In genomic region chr1:209215826-209216225, GRCh38 we compare ENCODE assay signal across 27 cellular contexts.
A peak's percentile ranks its signal among the peaks of the same experiment; 100 is the strongest.
DNase-seq lines count a peak whose midpoint lies in the region; ATAC-seq, FAIRE-seq and TF ChIP-seq lines count a peak whose summit lies in the region.
"Had no signal": no experiment of that assay in that cellular context is flagged by ENCODE, and none has a peak within 500 bp of the region (broad histone marks: within the 10 kb centered on the region; RNA-seq: fewer than 3 reads in every experiment).

No MANE protein-coding gene starts in this region.

- TF ChIP-seq RAD21 in HepG2 (CRISPR knock-in tag; IDR thresholded peaks at IDR 0.05), result no peak

- H3K18ac ChIP-seq in trophoblast cell (ENCODE audit: low read length), result no peak overlapping the region

- H3K9me3 Mint-ChIP-seq in endodermal cell, result no peaks in the 10 kb centered on the region
- peaks cover 0 to 7% of the 10 kb centered on the region in 2 donors for H3K9me3 Mint-ChIP-seq in natural killer cell
- H3K9me3 Mint-ChIP-seq: H9 had no signal

- H3K4ac ChIP-seq in trophoblast cell (ENCODE audit: low read depth, low read length), result no peak overlapping the region

- H2BK5ac ChIP-seq in trophoblast cell (ENCODE audit: low read depth, low read length, poor library complexity), result no peak overlapping the region

- in situ Hi-C loops in HepG2 (cut with HindIII; ENCODE audit: extremely low pct_ligation_motif_present, low pct_unique_long_range_greater_than_20kb), result loop anchor here (25.0 kb wide), 1 partner anchor 1204 kb away; no protein-coding TSS in a partner anchor

- no peaks in the 10 kb centered on the region for H3K27me3 Mint-ChIP-seq in endodermal cell (ENCODE audit: insufficient read depth)
- peaks cover 0 to 5% of the 10 kb centered on the region in 2 donors for H3K27me3 Mint-ChIP-seq in natural killer cell (ENCODE audit: low read depth in 2 of 2)

- peak overlapping the region; percentile 49 for H4K91ac ChIP-seq in trophoblast cell (ENCODE audit: low read depth, low read length)

- H3K27me3 ChIP-seq in heart left ventricle (peaks cover 0 to 43% (median 10%) of the 10 kb centered on the region in 9 donors), HepG2 (ENCODE audit: control insufficient read depth in 1 of 2, insufficient read depth in 2 of 2, low read length in 2 of 2) (no peaks in the 10 kb centered on the region), right lobe of liver (no peaks in the 10 kb centered on the region), endodermal cell (ENCODE audit: control insufficient read depth, insufficient read depth, low read length, poor library complexity, severe bottlenecking) (no peaks in the 10 kb centered on the region), trophoblast cell (ENCODE audit: insufficient read depth, low read length) (no peaks in the 10 kb centered on the region)
- H3K27me3 ChIP-seq: BE2C; BLaER1 treated with 17β-estradiol and CSF1 and Interleukin-3, amounts not matched to agents 10 nM and 100 nM had no signal

- H3K27ac ChIP-seq in heart left ventricle (no peak overlapping the region), HepG2 (ENCODE audit: extremely low read length, insufficient read depth, low read length) (no peak overlapping the region), right lobe of liver (no peak overlapping the region), endodermal cell (ENCODE audit: low read depth, low read length) (no peak overlapping the region), trophoblast cell (ENCODE audit: low read depth, low read length) (no peak overlapping the region)
- H3K27ac ChIP-seq: A549; BLaER1 treated with 17β-estradiol and CSF1 and Interleukin-3, amounts not matched to agents 10 nM and 100 nM; GM23248 had no signal

- peak overlapping the region; percentile 51 for H2BK12ac ChIP-seq in trophoblast cell (ENCODE audit: low read length)

- CTCF ChIA-PET in HepG2 (lab: Yijun Ruan, JAX; ENCODE audit: low intra/inter-chr PET ratio, low total read pairs), result no interaction called here

- H4K12ac ChIP-seq in trophoblast cell (ENCODE audit: low read depth, low read length), result no peak overlapping the region

- H3K4me2 ChIP-seq in HepG2 (ENCODE audit: low read depth, low read length) (no peak overlapping the region), trophoblast cell (ENCODE audit: low read length) (no peak overlapping the region)
- H3K4me2 ChIP-seq: A549; BLaER1 treated with 17β-estradiol and CSF1 and Interleukin-3, amounts not matched to agents 10 nM and 100 nM had no signal

- no peak overlapping the region for H3K14ac ChIP-seq in trophoblast cell (ENCODE audit: low read length)

- H3K27ac Mint-ChIP-seq in endodermal cell (no peak overlapping the region), natural killer cell (no peak overlapping the region)
- H3K27ac Mint-ChIP-seq: CD14-positive monocyte; CD4-positive, alpha-beta T cell; CD8-positive, alpha-beta memory T cell had no signal

- H3K36me3 Mint-ChIP-seq in endodermal cell (ENCODE audit: low read depth) (no peaks in the 10 kb centered on the region), natural killer cell (no peaks in the 10 kb centered on the region)
- H3K36me3 Mint-ChIP-seq: CD14-positive monocyte had no signal

- H3K4me3 Mint-ChIP-seq in endodermal cell (no peak overlapping the region), natural killer cell (no peak overlapping the region)
- H3K4me3 Mint-ChIP-seq: CD14-positive monocyte; CD4-positive, alpha-beta T cell; CD8-positive, alpha-beta memory T cell; H9 had no signal

- no peaks in the 10 kb centered on the region for H3K4me1 Mint-ChIP-seq in endodermal cell
- H3K4me1 Mint-ChIP-seq in natural killer cell, result no peaks in the 10 kb centered on the region
- H3K4me1 Mint-ChIP-seq: CD14-positive monocyte; CD8-positive, alpha-beta memory T cell had no signal

- H2AFZ ChIP-seq in HepG2 (ENCODE audit: low read length) (no peak overlapping the region), trophoblast cell (ENCODE audit: insufficient read depth, low read length, poor library complexity) (no peak overlapping the region)
- H2AFZ ChIP-seq: GM23248 had no signal

- H3K4me1 ChIP-seq in heart left ventricle (peaks cover 0 to 6% (median 0%) of the 10 kb centered on the region in 12 donors), HepG2 (ENCODE audit: insufficient read depth, low read length) (no peaks in the 10 kb centered on the region), right lobe of liver (no peaks in the 10 kb centered on the region), endodermal cell (ENCODE audit: control insufficient read depth, insufficient read depth, low read length) (no peaks in the 10 kb centered on the region), trophoblast cell (ENCODE audit: control insufficient read depth in 1 of 2, insufficient read depth in 2 of 2, low read length in 2 of 2) (peaks cover 8 to 16% of the 10 kb centered on the region in 2 experiments)
- H3K4me1 ChIP-seq: A549 had no signal

- FAIRE-seq in HepG2 (lab: Jason Lieb, UNC), result no peak
- FAIRE-seq: A549, D721Med, GM12878, GM19239 had no signal

- no peak overlapping the region for H2AK5ac ChIP-seq in trophoblast cell (ENCODE audit: low read length)

- H4K8ac ChIP-seq in trophoblast cell (ENCODE audit: low read depth, low read length), result no peak overlapping the region

- POLR2A ChIA-PET in HepG2 (lab: Yijun Ruan, JAX), result no interaction called here

- no peaks in the 10 kb centered on the region for H3K79me2 ChIP-seq in HepG2 (ENCODE audit: insufficient read depth, low read length)
- H3K79me2 ChIP-seq in trophoblast cell (ENCODE audit: control insufficient read depth, insufficient read depth, low read length, poor library complexity), result peaks cover 2% of the 10 kb centered on the region

- no TSS peak for BruUV-seq in HepG2 (replicated peaks; lab: Mats Ljungman, UMichigan)

- H4K20me1 ChIP-seq in HepG2 (ENCODE audit: insufficient read depth, low read length), result no peaks in the 10 kb centered on the region
- H4K20me1 ChIP-seq: BLaER1 treated with 17β-estradiol and CSF1 and Interleukin-3, amounts not matched to agents 10 nM and 100 nM had no signal

- peaks cover 21% of the 10 kb centered on the region for H3K79me1 ChIP-seq in trophoblast cell (ENCODE audit: low read length)

- ATAC-seq in Right ventricle myocardium superior (ENCODE audit: poor library complexity) (peak; percentile 61), heart left ventricle (no peak), HepG2 (no peak), right lobe of liver (no peak), natural killer cell (no peak)
- ATAC-seq: A549, GM12878, HCT116 had no signal

- H3K9me3 ChIP-seq in heart left ventricle (peaks cover 0 to 8% (median 0%) of the 10 kb centered on the region in 12 donors), HepG2 (ENCODE audit: low read length) (no peaks in the 10 kb centered on the region), right lobe of liver (no peaks in the 10 kb centered on the region), endodermal cell (ENCODE audit: control insufficient read depth, low read length) (no peaks in the 10 kb centered on the region), trophoblast cell (ENCODE audit: insufficient read depth, low read depth, low read length) (peaks cover 6% of the 10 kb centered on the region)
- H3K9me3 ChIP-seq: BE2C had no signal

- DNase-seq in Right ventricle myocardium superior (no peak), heart left ventricle (no peak), HepG2 (ENCODE audit: low spot score) (no peak), right lobe of liver (no peak), endodermal cell (peak; percentile 9), trophoblast cell (no peak), NCI-H2171 (lab: John Stamatoyannopoulos, UW) (no peak), natural killer cell (no peak)
- DNase-seq: 8988T; ACHN; AML-193; BE2C; CD4-positive, alpha-beta T cell; CD8-positive, alpha-beta memory T cell; DMS 273 treated with DMSO at 0.1 percent for 48 hours; DMS79; EL; GDM1; GM23248; H9 had no signal

- H3K23ac ChIP-seq in trophoblast cell (ENCODE audit: low read length), result no peak overlapping the region

- TF ChIP-seq EP300 in HepG2 (IDR thresholded peaks at IDR 0.05; ENCODE audit: low read depth in 2 of 2, low read length in 2 of 2) (no peak), HepG2 (CRISPR knock-in tag; IDR thresholded peaks at IDR 0.05; ENCODE audit: borderline replicate concordance) (no peak)

- H3K36me3 ChIP-seq in heart left ventricle (no peaks in the 10 kb centered on the region), HepG2 (replicated peaks in 1 of 2; ENCODE audit: control insufficient read depth in 1 of 2, insufficient read depth in 2 of 2, low read length in 2 of 2) (no peaks in the 10 kb centered on the region), right lobe of liver (no peaks in the 10 kb centered on the region), endodermal cell (ENCODE audit: control insufficient read depth, insufficient read depth, low read length) (no peaks in the 10 kb centered on the region), trophoblast cell (ENCODE audit: control insufficient read depth in 1 of 2, insufficient read depth in 2 of 2, low read length in 2 of 2) (no peaks in the 10 kb centered on the region)
- H3K36me3 ChIP-seq: BE2C; BLaER1 treated with 17β-estradiol and CSF1 and Interleukin-3, amounts not matched to agents 10 nM and 100 nM had no signal

- TF ChIP-seq CTCF in heart left ventricle (IDR thresholded peaks at IDR 0.05) (no peak), HepG2 (CRISPR knock-in tag; IDR thresholded peaks at IDR 0.05) (no peak), right lobe of liver (IDR thresholded peaks at IDR 0.05) (no peak), endodermal cell (conservative IDR thresholded peaks at IDR 0.05) (no peak), natural killer cell (IDR thresholded peaks at IDR 0.05) (no peak)

- H3K4me3 ChIP-seq in heart left ventricle, result no peak overlapping the region
- H3K4me3 ChIP-seq in HepG2 (replicated peaks in 1 of 3; ENCODE audit: insufficient read depth in 1 of 3, low read depth in 2 of 3, low read length in 3 of 3), result no peak overlapping the region
- no peak overlapping the region for H3K4me3 ChIP-seq in right lobe of liver
- no peak overlapping the region for H3K4me3 ChIP-seq in endodermal cell (ENCODE audit: low read length)
- no peak overlapping the region for H3K4me3 ChIP-seq in trophoblast cell (ENCODE audit: low read depth, low read length)
- H3K4me3 ChIP-seq: A549; BLaER1 treated with 17β-estradiol and CSF1 and Interleukin-3, amounts not matched to agents 10 nM and 100 nM; GM12878; GM23248 had no signal

- no peak overlapping the region for H2BK120ac ChIP-seq in trophoblast cell (ENCODE audit: insufficient read depth, low read length, poor library complexity)

- TF ChIP-seq POLR2A in heart left ventricle (IDR thresholded peaks at IDR 0.05) (no peak), HepG2 (IDR thresholded peaks at IDR 0.05; ENCODE audit: insufficient read depth in 1 of 2, low read depth in 2 of 2, low read length in 2 of 2) (no peak), right lobe of liver (IDR thresholded peaks at IDR 0.05) (no peak)

- H3K9ac ChIP-seq in HepG2 (ENCODE audit: insufficient read depth, low read depth, low read length), result no peak overlapping the region
- H3K9ac ChIP-seq in endodermal cell (ENCODE audit: extremely low read depth, low read length, poor library complexity, severe bottlenecking), result no peak overlapping the region
- no peak overlapping the region for H3K9ac ChIP-seq in trophoblast cell (ENCODE audit: low read length)
- H3K9ac ChIP-seq: BLaER1 treated with 17β-estradiol and CSF1 and Interleukin-3, amounts not matched to agents 10 nM and 100 nM; GM23248 had no signal

- intact Hi-C loops in Right ventricle myocardium superior (cut with DNase I) (no loop called here), heart left ventricle (cut with DNase I) (no loop called here), HepG2 (cut with micrococcal nuclease; ENCODE audit: unreplicated experiment) (no loop called here), right lobe of liver (cut with DNase I) (no loop called here), natural killer cell (cut with micrococcal nuclease) (no loop called here)
